ENCODE assay signal across 8 cellular contexts in genomic region chr19:32599736-32600157, GRCh38. TPM values are rescaled to one million over a fixed set of nuclear protein-coding genes. Genes with fewer than 3 reads are reported as not detected.
A peak's percentile ranks its signal among the peaks of the same experiment; 100 is the strongest.
DNase-seq lines count a peak whose midpoint lies in the region; ATAC-seq and TF ChIP-seq lines count a peak whose summit lies in the region.

No MANE protein-coding gene starts in this region.

- H3K4me1 ChIP-seq in OCI-LY1 (ENCODE audit: insufficient read depth, low read length, severe bottlenecking), result no peaks in the 10 kb centered on the region
- H3K4me1 ChIP-seq in gastroesophageal sphincter, result peaks cover 0 to 6% (median 0%) of the 10 kb centered on the region in 3 donors

- peak; percentile 48 for DNase-seq in DMS 273 treated with DMSO at 0.1 percent for 48 hours (lab: John Stamatoyannopoulos, UW)
- DNase-seq in HT-29 (ENCODE audit: low spot score), result peak; percentile 72
- peak; percentile 15 for DNase-seq in activated T-helper 2 cell treated with anti-CD3 and anti-CD28 coated beads, Interferon-gamma antibody, Interleukin-2, Interleukin-4, amounts not matched to agents 10 μg/mL and 5 μg/mL and 100 μg/mL, durations not matched to agents 14 hours and 24 hours and 36 hours (ENCODE audit: low spot score)
- no peak for DNase-seq in progenitor cell of endocrine pancreas (ENCODE audit: low spot score, unreplicated experiment)

- H3K4me3 Mint-ChIP-seq in activated T-helper 2 cell treated with anti-CD3 and anti-CD28 coated beads, Interferon-gamma antibody, Interleukin-2, Interleukin-4, amounts not matched to agents 10 μg/mL and 5 μg/mL and 100 μg/mL, durations not matched to agents 14 hours and 24 hours and 36 hours (ENCODE audit: low read depth), result no peak overlapping the region
- H3K4me3 Mint-ChIP-seq in progenitor cell of endocrine pancreas (ENCODE audit: low read depth), result no peak overlapping the region

- no peak for TF ChIP-seq POLR2A in gastroesophageal sphincter (IDR thresholded peaks at IDR 0.05)
- TF ChIP-seq POLR2A in GM18505 (IDR thresholded peaks at IDR 0.05; ENCODE audit: borderline replicate concordance, extremely low read depth, insufficient read depth, insufficient read length), result no peak

- H3K36me3 Mint-ChIP-seq in activated T-helper 2 cell treated with anti-CD3 and anti-CD28 coated beads, Interferon-gamma antibody, Interleukin-2, Interleukin-4, amounts not matched to agents 10 μg/mL and 5 μg/mL and 100 μg/mL, durations not matched to agents 14 hours and 24 hours and 36 hours (ENCODE audit: low read depth), result peaks cover 47% of the 10 kb centered on the region
- H3K36me3 Mint-ChIP-seq in progenitor cell of endocrine pancreas (ENCODE audit: insufficient read depth), result peaks cover 32% of the 10 kb centered on the region

- no peaks in the 10 kb centered on the region for H3K9me3 Mint-ChIP-seq in activated T-helper 2 cell treated with anti-CD3 and anti-CD28 coated beads, Interferon-gamma antibody, Interleukin-2, Interleukin-4, amounts not matched to agents 10 μg/mL and 5 μg/mL and 100 μg/mL, durations not matched to agents 14 hours and 24 hours and 36 hours
- H3K9me3 Mint-ChIP-seq in progenitor cell of endocrine pancreas (ENCODE audit: low read depth), result no peaks in the 10 kb centered on the region

- H3K4me3 ChIP-seq in OCI-LY1 (ENCODE audit: low read depth, low read length, poor library complexity, severe bottlenecking), result no peak overlapping the region
- H3K4me3 ChIP-seq in gastroesophageal sphincter, result no peak overlapping the region

- H3K4me2 ChIP-seq in OCI-LY1 (ENCODE audit: low read length), result no peak overlapping the region

- H3K27ac Mint-ChIP-seq in activated T-helper 2 cell treated with anti-CD3 and anti-CD28 coated beads, Interferon-gamma antibody, Interleukin-2, Interleukin-4, amounts not matched to agents 10 μg/mL and 5 μg/mL and 100 μg/mL, durations not matched to agents 14 hours and 24 hours and 36 hours, result peak overlapping the region; percentile 78
- H3K27ac Mint-ChIP-seq in progenitor cell of endocrine pancreas, result no peak overlapping the region

- H3K27ac ChIP-seq in OCI-LY1 (ENCODE audit: low read depth, low read length, poor library complexity, severe bottlenecking), result no peak overlapping the region
- no peak overlapping the region for H3K27ac ChIP-seq in gastroesophageal sphincter

- H3K36me3 ChIP-seq in OCI-LY1 (ENCODE audit: insufficient read depth, low read length), result peaks cover 87% of the 10 kb centered on the region
- peaks cover 0 to 99% of the 10 kb centered on the region in 2 donors for H3K36me3 ChIP-seq in gastroesophageal sphincter

- H3K4me1 Mint-ChIP-seq in activated T-helper 2 cell treated with anti-CD3 and anti-CD28 coated beads, Interferon-gamma antibody, Interleukin-2, Interleukin-4, amounts not matched to agents 10 μg/mL and 5 μg/mL and 100 μg/mL, durations not matched to agents 14 hours and 24 hours and 36 hours (ENCODE audit: low read depth), result peaks cover 9% of the 10 kb centered on the region
- H3K4me1 Mint-ChIP-seq in progenitor cell of endocrine pancreas (ENCODE audit: low read depth), result no peaks in the 10 kb centered on the region

- H3K79me2 ChIP-seq in OCI-LY1 (ENCODE audit: insufficient read depth, low read length), result no peaks in the 10 kb centered on the region

- WGBS in gastroesophageal sphincter (ENCODE audit: low coverage in 1 of 2), 2 donors, result 0 to 6% methylated on average over 2 of the region's 2 CpGs

- H3K27me3 ChIP-seq in OCI-LY1 (ENCODE audit: insufficient read depth, low read length) (no peaks in the 10 kb centered on the region), gastroesophageal sphincter (no peaks in the 10 kb centered on the region)

- H2AFZ ChIP-seq in OCI-LY1 (ENCODE audit: low read length), result no peak overlapping the region

- TF ChIP-seq CTCF in OCI-LY1 (IDR thresholded peaks at IDR 0.05; ENCODE audit: low read length), result peak; percentile 87
- peak in 3 of 4 experiments; percentile 74 to 84 (median 76) for TF ChIP-seq CTCF in gastroesophageal sphincter (IDR thresholded peaks at IDR 0.05)
- TF ChIP-seq CTCF in progenitor cell of endocrine pancreas (IDR thresholded peaks at IDR 0.05; ENCODE audit: unreplicated experiment), result peak; percentile 85

- H3K9me2 ChIP-seq in OCI-LY1 (ENCODE audit: low read depth, low read length), result no peaks in the 10 kb centered on the region

- no peaks in the 10 kb centered on the region for H4K20me1 ChIP-seq in OCI-LY1 (ENCODE audit: insufficient read depth, low read length)

- ATAC-seq in gastroesophageal sphincter (no peak), GM18505 (IDR thresholded peaks at IDR 0.05; ENCODE audit: unreplicated experiment) (no peak), HG02763 (IDR thresholded peaks at IDR 0.05; ENCODE audit: unreplicated experiment) (no peak)

- intact Hi-C loops in activated T-helper 2 cell treated with anti-CD3 and anti-CD28 coated beads, Interferon-gamma antibody, Interleukin-2, Interleukin-4, amounts not matched to agents 10 μg/mL and 5 μg/mL and 100 μg/mL, durations not matched to agents 14 hours and 24 hours and 36 hours (cut with micrococcal nuclease), result no loop called here

- no peaks in the 10 kb centered on the region for H3K9me3 ChIP-seq in OCI-LY1 (ENCODE audit: low read length)
- H3K9me3 ChIP-seq in gastroesophageal sphincter, result no peaks in the 10 kb centered on the region

- TF ChIP-seq EP300 in gastroesophageal sphincter (IDR thresholded peaks at IDR 0.05), result no peak

- no peak overlapping the region for H3K9ac ChIP-seq in OCI-LY1 (ENCODE audit: low read length)

- H3K27me3 Mint-ChIP-seq in activated T-helper 2 cell treated with anti-CD3 and anti-CD28 coated beads, Interferon-gamma antibody, Interleukin-2, Interleukin-4, amounts not matched to agents 10 μg/mL and 5 μg/mL and 100 μg/mL, durations not matched to agents 14 hours and 24 hours and 36 hours (ENCODE audit: low read depth), result no peaks in the 10 kb centered on the region
- no peaks in the 10 kb centered on the region for H3K27me3 Mint-ChIP-seq in progenitor cell of endocrine pancreas

- H3F3A ChIP-seq in OCI-LY1 (ENCODE audit: insufficient read depth, low read length), result no peaks in the 10 kb centered on the region

RNA-seq across cellular contexts. Expression of gene PDCD5, which starts 18.8 kb away (rescaled TPM):
- total RNA-seq in HT-29 (2014; rRNA removed; shearing (Covaris generic)), result 204 and 221 TPM in 2 replicates
- 207 and 216 TPM in 2 replicates for total RNA-seq in activated T-helper 2 cell treated with anti-CD3 and anti-CD28 coated beads, Interferon-gamma antibody, Interleukin-2, Interleukin-4, amounts not matched to agents 10 μg/mL and 5 μg/mL and 100 μg/mL, durations not matched to agents 14 hours and 24 hours and 36 hours
- total RNA-seq in gastroesophageal sphincter, result 100 to 1,000 TPM; 115 to 197 (median 132) TPM
- total RNA-seq in progenitor cell of endocrine pancreas, result 106 TPM in 2 replicates
